In the genomic region with DNA sequence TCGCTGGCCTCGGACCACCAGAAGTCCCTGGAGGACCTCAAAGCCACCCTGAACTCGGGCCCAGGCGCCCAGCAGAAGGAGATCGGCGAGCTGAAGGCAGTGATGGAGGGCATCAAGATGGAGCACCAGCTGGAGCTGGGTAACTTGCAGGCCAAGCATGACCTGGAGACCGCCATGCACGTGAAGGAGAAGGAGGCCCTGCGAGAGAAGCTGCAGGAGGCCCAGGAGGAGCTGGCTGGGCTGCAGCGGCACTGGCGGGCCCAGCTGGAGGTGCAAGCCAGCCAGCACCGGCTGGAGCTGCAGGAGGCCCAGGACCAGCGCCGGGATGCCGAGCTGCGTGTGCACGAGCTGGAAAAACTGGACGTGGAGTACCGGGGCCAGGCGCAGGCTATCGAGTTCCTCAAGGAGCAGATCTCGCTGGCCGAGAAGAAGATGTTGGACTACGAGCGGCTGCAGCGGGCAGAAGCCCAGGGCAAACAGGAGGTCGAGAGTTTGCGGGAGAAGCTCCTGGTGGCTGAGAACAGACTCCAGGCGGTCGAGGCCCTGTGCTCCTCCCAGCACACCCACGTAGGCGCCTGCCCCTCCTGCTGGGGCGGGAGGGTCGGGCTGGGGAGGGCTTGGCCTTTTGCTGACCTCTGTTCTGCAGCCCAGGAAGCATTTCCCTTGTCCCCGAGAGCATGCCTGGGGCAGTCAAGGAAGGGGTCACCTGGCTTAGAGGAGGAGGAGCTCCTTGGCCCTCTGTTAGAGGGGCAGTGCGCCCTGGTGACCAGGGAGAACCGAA, we compare ENCODE assay signal across 15 cellular contexts.
DNase-seq lines count a peak whose midpoint lies in the region; ATAC-seq and TF ChIP-seq lines count a peak whose summit lies in the region.
"Had no signal": no experiment of that assay in that cellular context is flagged by ENCODE, and none has a peak within 500 bp of the region (broad histone marks: within the 10 kb centered on the region; RNA-seq: fewer than 3 reads in every experiment).

No MANE protein-coding gene starts in this region.

- no peak overlapping the region for H3K4ac ChIP-seq in IMR-90 (ENCODE audit: low read depth, low read length)

- no peak overlapping the region for H3K27ac ChIP-seq in GM23338 (ENCODE audit: low read depth)
- H3K27ac ChIP-seq in IMR-90 (ENCODE audit: insufficient read depth, low read length): no peak overlapping the region
- H3K27ac ChIP-seq in dorsolateral prefrontal cortex: peak overlapping the region in 32 of 59 donors; percentile 2 to 97 (median 36)
- H3K27ac ChIP-seq in neural progenitor cell: no peak overlapping the region
- H3K27ac ChIP-seq in stomach: no peak overlapping the region
- no peak overlapping the region for H3K27ac ChIP-seq in GM23248

- H2BK120ac ChIP-seq in IMR-90 (ENCODE audit: low read depth, low read length): no peak overlapping the region

- H4K8ac ChIP-seq in IMR-90 (ENCODE audit: low read depth in 2 of 2, low read length in 2 of 2): no peak overlapping the region

- in situ Hi-C loops in IMR-90 (cut with MboI; ENCODE audit: low sequenced_read_pairs): no loop called here
- in situ Hi-C loops in KBM-7 (cut with MboI; ENCODE audit: low pct_unique_long_range_greater_than_20kb, low sequenced_read_pairs): loop anchor here (10.0 to 25.0 kb wide), 2 partner anchors 72 to 339 kb away; partner anchors contain the start of gene ELN
- in situ Hi-C loops in GM23248 (cut with MboI): loop anchor here (25.0 kb wide), 2 partner anchors 139 to 514 kb away; partner anchors contain the start of gene TMEM270

- H3K36me3 Mint-ChIP-seq in GM23338 (ENCODE audit: low read depth) (peaks cover 18% of the 10 kb centered on the region), neural progenitor cell (peaks cover 18% of the 10 kb centered on the region)
- H3K36me3 Mint-ChIP-seq: CD4-positive, CD25-positive, alpha-beta regulatory T cell had no signal

- BruUV-seq in IMR-90 (replicated peaks; lab: Mats Ljungman, UMichigan): TSS peak; percentile 81

- peaks cover 5 to 21% of the 10 kb centered on the region in 2 experiments for H3K79me1 ChIP-seq in IMR-90 (ENCODE audit: low read depth in 1 of 2, low read length in 2 of 2)

- H4K5ac ChIP-seq in IMR-90 (ENCODE audit: low read depth, low read length): no peak overlapping the region

- H3K4me1 Mint-ChIP-seq in GM23338 (peaks cover 25% of the 10 kb centered on the region), neural progenitor cell (peaks cover 15% of the 10 kb centered on the region)
- H3K4me1 Mint-ChIP-seq: CD4-positive, CD25-positive, alpha-beta regulatory T cell had no signal

- no peak overlapping the region for H2AK9ac ChIP-seq in IMR-90 (replicated peaks; ENCODE audit: low read depth, low read length, poor library complexity)

- no peak overlapping the region for H2BK15ac ChIP-seq in IMR-90 (ENCODE audit: low read depth, low read length)

- no peaks in the 10 kb centered on the region for H3K9me3 ChIP-seq in IMR-90 (ENCODE audit: control insufficient read depth, insufficient read depth, low read length)
- no peaks in the 10 kb centered on the region for H3K9me3 ChIP-seq in neural progenitor cell (ENCODE audit: low read depth)
- H3K9me3 ChIP-seq in stomach: no peaks in the 10 kb centered on the region
- no peaks in the 10 kb centered on the region for H3K9me3 ChIP-seq in GM23248 (ENCODE audit: low read depth)
- H3K9me3 ChIP-seq: MG63 had no signal

- H3K4me3 ChIP-seq in GM23338: no peak overlapping the region
- no peak overlapping the region for H3K4me3 ChIP-seq in IMR-90 (ENCODE audit: insufficient read depth, low read depth, low read length)
- no peak overlapping the region for H3K4me3 ChIP-seq in dorsolateral prefrontal cortex
- H3K4me3 ChIP-seq in neural progenitor cell: no peak overlapping the region
- H3K4me3 ChIP-seq in stomach: no peak overlapping the region
- no peak overlapping the region for H3K4me3 ChIP-seq in GM23248
- H3K4me3 ChIP-seq: MG63 had no signal

- 0 out of 2 replicates have a peak, but pooled peaks cover 3% of the 10 kb centered on the region for H3F3A ChIP-seq in GM23338 (replicated peaks; ENCODE audit: low read depth)
- no peaks in the 10 kb centered on the region for H3F3A ChIP-seq in neural progenitor cell (ENCODE audit: low read depth)
- peaks cover 2% of the 10 kb centered on the region; the same call in 1 of the 2 replicates for H3F3A ChIP-seq in GM23248 (ENCODE audit: insufficient read depth)

- H3K18ac ChIP-seq in IMR-90 (ENCODE audit: low read depth, low read length): no peak overlapping the region

- H3K27me3 Mint-ChIP-seq in GM23338 (ENCODE audit: insufficient read depth, low read depth, poor library complexity) (peaks cover 20% of the 10 kb centered on the region), neural progenitor cell (ENCODE audit: insufficient read depth, low read depth) (peaks cover 2% of the 10 kb centered on the region)

- H2BK20ac ChIP-seq in IMR-90 (ENCODE audit: low read depth, low read length): no peak overlapping the region

- H3K56ac ChIP-seq in IMR-90 (ENCODE audit: extremely low read depth, insufficient read depth, low read length): no peak overlapping the region

- CTCF ChIA-PET in IMR-90 (lab: Yijun Ruan, JAX): no interaction called here

- no peaks in the 10 kb centered on the region for H3K79me2 ChIP-seq in GM23338 (replicated peaks; ENCODE audit: insufficient read depth)
- no peaks in the 10 kb centered on the region for H3K79me2 ChIP-seq in neural progenitor cell (ENCODE audit: low read depth)
- no peaks in the 10 kb centered on the region for H3K79me2 ChIP-seq in GM23248 (ENCODE audit: insufficient read depth)

- no peaks in the 10 kb centered on the region for H4K20me1 ChIP-seq in GM23338 (replicated peaks; ENCODE audit: insufficient read depth)
- no peaks in the 10 kb centered on the region; the same call in 1 of the 2 replicates for H4K20me1 ChIP-seq in IMR-90 (ENCODE audit: insufficient read depth, low read length)
- H4K20me1 ChIP-seq in neural progenitor cell (ENCODE audit: low read depth): peaks cover 9% of the 10 kb centered on the region
- no peaks in the 10 kb centered on the region for H4K20me1 ChIP-seq in GM23248 (ENCODE audit: insufficient read depth)

- ATAC-seq in GM23338: no peak; the same call in 2 of the 3 replicates
- no peak for ATAC-seq in IMR-90 (ENCODE audit: low read depth)
- ATAC-seq: Right ventricle myocardium inferior had no signal

- H3K23ac ChIP-seq in IMR-90 (ENCODE audit: low read depth, low read length): no peak overlapping the region

- H2BK5ac ChIP-seq in IMR-90 (ENCODE audit: low read depth, low read length, poor library complexity, severe bottlenecking): no peak overlapping the region

- DNase-seq in GM23338 (ENCODE audit: low spot score) (no peak), IMR-90 (no peak), dorsolateral prefrontal cortex (no peak), neural progenitor cell (ENCODE audit: low spot score) (no peak), KBM-7 (no peak), stomach (no peak), GM23248 (no peak)
- DNase-seq: CD4-positive, CD25-positive, alpha-beta regulatory T cell; GOT3; MG63; NCI-H1417 treated with DMSO at 0.1 percent for 48 hours; NCI-H187; NCI-H446; NCI-H526 had no signal

- no peak overlapping the region for H3K14ac ChIP-seq in IMR-90 (replicated peaks; ENCODE audit: low read depth, low read length)

- intact Hi-C loops in IMR-90 (cut with micrococcal nuclease): no loop called here
- intact Hi-C loops in dorsolateral prefrontal cortex (cut with DNase I): no loop called here
- intact Hi-C loops in stomach (cut with DNase I; ENCODE audit: low total_unique reads): no loop called here

- 75% methylated on average over 26 of the region's 37 CpGs; no CpG with 5 or more reads in 1 of the 2 experiments for WGBS in IMR-90 (ENCODE audit: extremely low coverage in 2 of 2, insufficient read length in 1 of 2), 2 experiments
- 80 to 86% (median 85%) methylated on average over 22 to 37 of the region's 37 CpGs for WGBS in stomach, 5 donors
- WGBS in GM23248 (ENCODE audit: low coverage in 1 of 2, low lambda C conversion rate in 2 of 2, missing lambda C conversion rate in 2 of 2), 2 experiments: 89 to 92% methylated on average over 31 to 37 of the region's 37 CpGs

- dilution Hi-C loops in IMR-90 (cut with HindIII; ENCODE audit: low sequenced_read_pairs, unreplicated experiment): no loop called here

- H3K4me3 Mint-ChIP-seq in GM23338 (no peak overlapping the region), neural progenitor cell (no peak overlapping the region)

- peaks cover 6% of the 10 kb centered on the region; the same call in 1 of the 2 replicates for H3K4me1 ChIP-seq in GM23338 (ENCODE audit: insufficient read depth)
- H3K4me1 ChIP-seq in IMR-90 (ENCODE audit: control insufficient read depth, insufficient read depth, low read length): peaks cover 1% of the 10 kb centered on the region; the same call in 1 of the 2 replicates
- peaks cover 8% of the 10 kb centered on the region for H3K4me1 ChIP-seq in neural progenitor cell
- peaks cover 14 to 47% (median 30%) of the 10 kb centered on the region in 4 donors for H3K4me1 ChIP-seq in stomach
- no peaks in the 10 kb centered on the region for H3K4me1 ChIP-seq in GM23248 (ENCODE audit: insufficient read depth)

- H3K27ac Mint-ChIP-seq in GM23338 (peak overlapping the region; percentile 79; the same call in 1 of the 2 replicates), neural progenitor cell (peak overlapping the region; percentile 72)
- H3K27ac Mint-ChIP-seq: CD4-positive, CD25-positive, alpha-beta regulatory T cell had no signal

- no peak for TF ChIP-seq RAD21 in IMR-90 (IDR thresholded peaks at IDR 0.05; ENCODE audit: low read length)

- no peak for TF ChIP-seq POLR2A in IMR-90 (IDR thresholded peaks at IDR 0.05; ENCODE audit: low read depth, low read length)
- TF ChIP-seq POLR2A in stomach (IDR thresholded peaks at IDR 0.05): no peak

- H2AK5ac ChIP-seq in IMR-90 (ENCODE audit: low read depth, low read length): no peak overlapping the region

- H4K91ac ChIP-seq in IMR-90 (ENCODE audit: insufficient read depth, low read depth, low read length): no peak overlapping the region

- H3K27me3 ChIP-seq in GM23338 (ENCODE audit: insufficient read depth): no peaks in the 10 kb centered on the region
- H3K27me3 ChIP-seq in IMR-90 (ENCODE audit: control insufficient read depth, insufficient read depth, low read length): no peaks in the 10 kb centered on the region
- no peaks in the 10 kb centered on the region for H3K27me3 ChIP-seq in dorsolateral prefrontal cortex
- peaks cover 22% of the 10 kb centered on the region for H3K27me3 ChIP-seq in neural progenitor cell
- H3K27me3 ChIP-seq in stomach: no peaks in the 10 kb centered on the region
- H3K27me3 ChIP-seq in GM23248 (replicated peaks; ENCODE audit: insufficient read depth): no peaks in the 10 kb centered on the region
- H3K27me3 ChIP-seq: MG63 had no signal

- H3K9me1 ChIP-seq in IMR-90 (ENCODE audit: insufficient read depth, low read length): no peaks in the 10 kb centered on the region

- no peak for TF ChIP-seq EP300 in stomach (IDR thresholded peaks at IDR 0.05)

- no peak overlapping the region for H3K4me2 ChIP-seq in GM23338
- H3K4me2 ChIP-seq in IMR-90 (ENCODE audit: low read depth, low read length): no peak overlapping the region
- no peak overlapping the region for H3K4me2 ChIP-seq in neural progenitor cell
- H3K4me2 ChIP-seq in GM23248 (ENCODE audit: unreplicated experiment): no peak overlapping the region

- no peak overlapping the region for H2AFZ ChIP-seq in GM23338
- peak overlapping the region; percentile 43 for H2AFZ ChIP-seq in IMR-90 (replicated peaks; ENCODE audit: low read length, poor library complexity)
- no peak overlapping the region for H2AFZ ChIP-seq in neural progenitor cell (replicated peaks)
- H2AFZ ChIP-seq in GM23248: no peak overlapping the region

- POLR2A ChIA-PET in IMR-90 (lab: Charles Lee; ENCODE audit: unreplicated experiment): no interaction called here

- H3K9me2 ChIP-seq in GM23338 (ENCODE audit: insufficient read depth) (no peaks in the 10 kb centered on the region), GM23248 (ENCODE audit: insufficient read depth) (no peaks in the 10 kb centered on the region)

- TF ChIP-seq CTCF in GM23338 (conservative IDR thresholded peaks at IDR 0.05; ENCODE audit: low read depth in 2 of 2) (no peak), IMR-90 (conservative IDR thresholded peaks at IDR 0.05; ENCODE audit: low read depth, low read length) (no peak), dorsolateral prefrontal cortex (IDR thresholded peaks at IDR 0.05 in 54 of 56, conservative IDR thresholded peaks at IDR 0.05 in 2 of 56; ENCODE audit: low read depth in 1 of 56, partially characterized antibody in 56 of 56) (no peak), neural progenitor cell (IDR thresholded peaks at IDR 0.05) (no peak), stomach (IDR thresholded peaks at IDR 0.05) (no peak)

- H3K36me3 ChIP-seq in GM23338 (ENCODE audit: insufficient read depth): 0 out of 2 replicates have a peak, but pooled peaks cover under 1% of the 10 kb centered on the region
- peaks cover 34% of the 10 kb centered on the region for H3K36me3 ChIP-seq in IMR-90 (ENCODE audit: control insufficient read depth, insufficient read depth, low read length)
- no peaks in the 10 kb centered on the region for H3K36me3 ChIP-seq in neural progenitor cell
- H3K36me3 ChIP-seq in stomach: peaks cover 8 to 37% (median 35%) of the 10 kb centered on the region in 4 donors
- 0 out of 2 replicates have a peak, but pooled peaks cover 2% of the 10 kb centered on the region for H3K36me3 ChIP-seq in GM23248 (ENCODE audit: low read depth)
- H3K36me3 ChIP-seq: MG63 had no signal

- H3K9me3 Mint-ChIP-seq in GM23338: no peaks in the 10 kb centered on the region
- no peaks in the 10 kb centered on the region for H3K9me3 Mint-ChIP-seq in neural progenitor cell
- H3K9me3 Mint-ChIP-seq: CD4-positive, CD25-positive, alpha-beta regulatory T cell had no signal

- H3K9ac ChIP-seq in IMR-90 (ENCODE audit: low read depth, low read length) (no peak overlapping the region), neural progenitor cell (no peak overlapping the region), GM23248 (no peak overlapping the region)

Comparison
In these comparisons a context has a peak if more than half of its experiments do, and no peak if none do; other contexts are left out.
1. H3K27ac ChIP-seq: peak in dorsolateral prefrontal cortex (32 of 59); none in GM23338 (single experiment), IMR-90 (single experiment), neural progenitor cell (single experiment), stomach (0 of 5) and GM23248 (single experiment).